In genomic region chr9:89254058-89254772, GRCh38 we compare ENCODE assay signal across 20 cellular contexts. TPM values are rescaled to one million over a fixed set of nuclear protein-coding genes. Genes with fewer than 3 reads are reported as not detected.
DNase-seq lines count a peak whose midpoint lies in the region; ATAC-seq, FAIRE-seq and TF ChIP-seq lines count a peak whose summit lies in the region.
"Had no signal": no experiment of that assay in that cellular context is flagged by ENCODE, and none has a peak within 500 bp of the region (broad histone marks: within the 10 kb centered on the region; RNA-seq: fewer than 3 reads in every experiment).

No MANE protein-coding gene starts in this region.

- DNase-seq in GM18507 (ENCODE audit: extremely low spot score, insufficient read length, low read depth) (no peak), NT2/D1 (ENCODE audit: low read depth, low spot score) (no peak), endothelial cell of umbilical vein (ENCODE audit: low read depth, low spot score) (no peak), upper lobe of right lung (no peak), NOMO-1 treated with DMSO at 0.1 percent for 48 hours (lab: John Stamatoyannopoulos, UW; ENCODE audit: unreplicated experiment) (no peak), NCI-H2081 (lab: John Stamatoyannopoulos, UW) (no peak)
- DNase-seq in stimulated activated naive CD4-positive, alpha-beta T cell treated with Interleukin-2 at 50 U/mL for 16 hours (lab: John Stamatoyannopoulos, UW), result no peak
- DNase-seq: MM.1S; NCI-H1048; NCI-H1417 treated with DMSO at 0.1 percent for 48 hours; NCI-H187; NCI-H2227 treated with DMSO at 0.1 percent for 48 hours; NCI-H510A; NCI-H748 treated with DMSO at 0.1 percent for 48 hours; NK-92 treated with Interleukin-12 subunit alpha and Interleukin-12 subunit beta, amount 100 ng/mL, for 24 hours; Peyer's patch; T-cell had no signal

- CTCF ChIA-PET in endothelial cell of umbilical vein (lab: Charles Lee), result no interaction called here

- FAIRE-seq in GM18507 (lab: Jason Lieb, UNC) (peak; percentile 77), endothelial cell of umbilical vein (lab: Jason Lieb, UNC) (peak; percentile 56)
- FAIRE-seq: A549, D721Med had no signal

- POLR2A ChIA-PET in endothelial cell of umbilical vein (lab: Charles Lee), result no interaction called here

- no peaks in the 10 kb centered on the region for H3K79me2 ChIP-seq in endothelial cell of umbilical vein (ENCODE audit: control insufficient read depth, insufficient read depth, low read length)

- no peaks in the 10 kb centered on the region for H3K27me3 ChIP-seq in NT2/D1 (ENCODE audit: insufficient read depth, insufficient read length)
- H3K27me3 ChIP-seq in endothelial cell of umbilical vein (ENCODE audit: control insufficient read depth in 2 of 2, insufficient read depth in 2 of 2, low read length in 2 of 2), result no peaks in the 10 kb centered on the region
- no peaks in the 10 kb centered on the region for H3K27me3 ChIP-seq in upper lobe of right lung
- H3K27me3 ChIP-seq: Peyer's patch had no signal

- no peaks in the 10 kb centered on the region for H3K9me1 ChIP-seq in endothelial cell of umbilical vein (replicated peaks; ENCODE audit: control insufficient read depth, extremely low read depth, insufficient read depth, low read length)

- no peak overlapping the region for H3K4me2 ChIP-seq in endothelial cell of umbilical vein (ENCODE audit: insufficient read depth, low read length)
- H3K4me2 ChIP-seq: A549, GM23338 had no signal

- H4K20me1 ChIP-seq in endothelial cell of umbilical vein (replicated peaks; ENCODE audit: control insufficient read depth, extremely low read depth, insufficient read depth, low read length), result no peaks in the 10 kb centered on the region

- no TSS peak for BruUV-seq in endothelial cell of umbilical vein (replicated peaks; lab: Mats Ljungman, UMichigan)

- H3K9ac ChIP-seq in NT2/D1 (ENCODE audit: insufficient read length, low read depth) (no peak overlapping the region), endothelial cell of umbilical vein (replicated peaks; ENCODE audit: extremely low read depth, insufficient read depth, low read length) (no peak overlapping the region)

- H3K4me1 ChIP-seq in NT2/D1 (ENCODE audit: insufficient read depth, insufficient read length), result peaks cover 4% of the 10 kb centered on the region
- H3K4me1 ChIP-seq in endothelial cell of umbilical vein (ENCODE audit: control insufficient read depth, extremely low read depth, insufficient read depth, low read length), result no peaks in the 10 kb centered on the region
- H3K4me1 ChIP-seq in upper lobe of right lung, result no peaks in the 10 kb centered on the region
- H3K4me1 ChIP-seq: A549, Peyer's patch had no signal

- dilution Hi-C loops in endothelial cell of umbilical vein (cut with MboI; ENCODE audit: extremely low pct_ligation_motif_present, low sequenced_read_pairs), result no loop called here

- no peak overlapping the region for H3K27ac ChIP-seq in endothelial cell of umbilical vein (ENCODE audit: insufficient read depth, low read depth, low read length)
- no peak overlapping the region for H3K27ac ChIP-seq in upper lobe of right lung
- H3K27ac ChIP-seq: A549, Peyer's patch had no signal

- peak overlapping the region; percentile 2 for H3K4me3 ChIP-seq in NT2/D1 (ENCODE audit: insufficient read length, low read depth)
- H3K4me3 ChIP-seq in endothelial cell of umbilical vein (replicated peaks in 1 of 3; ENCODE audit: insufficient read depth in 1 of 3, low read depth in 1 of 3, low read length in 3 of 3), result no peak overlapping the region
- no peak overlapping the region for H3K4me3 ChIP-seq in upper lobe of right lung
- H3K4me3 ChIP-seq: A549, GM23338, Peyer's patch had no signal

- H2AFZ ChIP-seq in endothelial cell of umbilical vein (ENCODE audit: low read depth, low read length), result no peak overlapping the region
- H2AFZ ChIP-seq: GM23338 had no signal

- TF ChIP-seq POLR2A in endothelial cell of umbilical vein (IDR thresholded peaks at IDR 0.05; ENCODE audit: low read depth, low read length), result no peak

- TF ChIP-seq CTCF in endothelial cell of umbilical vein (IDR thresholded peaks at IDR 0.05; ENCODE audit: extremely low read depth in 1 of 2, insufficient read depth in 1 of 2, low read depth in 1 of 2, low read length in 2 of 2) (no peak), upper lobe of right lung (IDR thresholded peaks at IDR 0.05) (no peak)

- peak; percentile 8 for ATAC-seq in upper lobe of right lung
- ATAC-seq: T-cell had no signal

- intact Hi-C loops in endothelial cell of umbilical vein (cut with micrococcal nuclease) (no loop called here), upper lobe of right lung (cut with DNase I) (no loop called here)

- no peaks in the 10 kb centered on the region for H3K36me3 ChIP-seq in NT2/D1 (ENCODE audit: insufficient read depth, insufficient read length, low read length)
- H3K36me3 ChIP-seq in endothelial cell of umbilical vein (ENCODE audit: control insufficient read depth in 2 of 2, extremely low read depth in 1 of 2, insufficient read depth in 2 of 2, low read length in 2 of 2), result no peaks in the 10 kb centered on the region
- H3K36me3 ChIP-seq in upper lobe of right lung, result no peaks in the 10 kb centered on the region
- H3K36me3 ChIP-seq: Peyer's patch had no signal

- H3K9me3 ChIP-seq in NT2/D1 (ENCODE audit: insufficient read depth, low read length) (peaks cover 6% of the 10 kb centered on the region; the same call in 1 of the 2 replicates), endothelial cell of umbilical vein (replicated peaks; ENCODE audit: control insufficient read depth, insufficient read depth, low read length) (no peaks in the 10 kb centered on the region), upper lobe of right lung (no peaks in the 10 kb centered on the region)
- H3K9me3 ChIP-seq: Peyer's patch had no signal

TF ChIP-seq in endothelial cell of umbilical vein, 7 proteins besides CTCF, POLR2A, EP300 and RAD21:
- TF ChIP-seq JUN (IDR thresholded peaks at IDR 0.05; ENCODE audit: borderline replicate concordance, insufficient read depth, insufficient read length, low read depth), result no peak
- no peak for TF ChIP-seq FOS (IDR thresholded peaks at IDR 0.05; ENCODE audit: borderline replicate concordance, insufficient read depth, low read length)
- TF ChIP-seq MYC (IDR thresholded peaks at IDR 0.05; ENCODE audit: low read depth, low read length), result no peak
- TF ChIP-seq POLR2AphosphoS5 (IDR thresholded peaks at IDR 0.05; ENCODE audit: insufficient read depth, low read depth, low read length), result no peak
- TF ChIP-seq GATA2 (IDR thresholded peaks at IDR 0.05; ENCODE audit: insufficient read depth, insufficient read length, low read depth, low read length), result no peak
- TF ChIP-seq, protein P1, sequence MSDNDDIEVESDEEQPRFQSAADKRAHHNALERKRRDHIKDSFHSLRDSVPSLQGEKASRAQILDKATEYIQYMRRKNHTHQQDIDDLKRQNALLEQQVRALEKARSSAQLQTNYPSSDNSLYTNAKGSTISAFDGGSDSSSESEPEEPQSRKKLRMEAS (IDR thresholded peaks at IDR 0.05; ENCODE audit: insufficient read depth, insufficient read length), result no peak
- TF ChIP-seq EZH2 (IDR thresholded peaks at IDR 0.05; ENCODE audit: borderline replicate concordance, low read depth, low read length, severe bottlenecking), result no peak

RNA-seq across cellular contexts. Expression of gene CKS2, which starts 56.8 kb away (rescaled TPM):
- total RNA-seq in endothelial cell of umbilical vein (149 and 153 TPM in 2 replicates), upper lobe of right lung (15.0 TPM)
- polyA plus RNA-seq in endothelial cell of umbilical vein, result 269 and 302 TPM in 2 replicates
- 415 TPM in 2 replicates for polyA plus RNA-seq in endothelial cell of umbilical vein (2011; cell fraction: cytosol; rRNA removed)
- polyA plus RNA-seq in endothelial cell of umbilical vein (2011; cell fraction: nucleus; rRNA removed), result 154 and 164 TPM in 2 replicates
- polyA plus RNA-seq in endothelial cell of umbilical vein (2012), result 219 and 459 TPM in 2 replicates
- 80.2 and 88.4 TPM in 2 replicates for polyA minus RNA-seq in endothelial cell of umbilical vein
- polyA minus RNA-seq in endothelial cell of umbilical vein (2011; cell fraction: cytosol; rRNA and poly(A)+ RNA removed), result 155 TPM
- 19.5 and 25.2 TPM in 2 replicates for polyA minus RNA-seq in endothelial cell of umbilical vein (2011; cell fraction: nucleus; rRNA and poly(A)+ RNA removed)
